In the genomic region with DNA sequence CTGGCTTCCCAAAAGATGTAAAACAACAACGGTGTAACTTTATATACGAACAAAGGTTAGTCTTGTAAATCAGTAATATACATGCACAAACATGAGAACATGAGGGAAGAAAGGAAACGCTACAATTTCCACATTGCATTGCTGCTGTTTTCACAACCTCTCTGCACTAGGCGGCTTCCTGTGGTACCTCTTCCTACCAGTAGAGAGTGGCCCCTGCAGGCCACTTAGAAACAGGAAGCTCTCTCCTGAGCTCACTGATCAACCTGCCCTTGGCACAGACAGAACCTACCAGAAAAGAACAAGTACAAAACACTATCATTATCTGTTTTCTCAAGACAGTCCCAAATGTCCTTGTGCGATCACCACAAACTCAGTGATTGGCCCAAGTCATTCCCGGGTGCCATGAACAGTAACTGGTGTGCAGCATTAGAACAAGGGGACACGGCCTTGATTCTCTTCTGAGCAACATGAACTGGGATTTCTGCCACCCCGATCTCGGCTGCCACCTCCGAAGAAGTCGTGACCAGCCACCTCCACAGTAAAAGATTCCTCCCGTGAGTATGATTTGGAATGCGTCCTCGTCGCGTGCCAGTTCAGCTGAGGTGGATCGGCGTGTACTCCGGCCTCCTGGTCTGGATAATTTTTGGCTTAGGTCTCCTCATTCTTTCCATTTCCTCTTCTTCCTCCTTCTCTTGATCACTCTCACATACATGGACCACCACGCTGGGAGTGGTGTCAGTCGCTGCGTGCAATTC, we compare ENCODE assay signal across 10 cellular contexts. TPM values are rescaled to one million over a fixed set of nuclear protein-coding genes. Genes with fewer than 3 reads are reported as not detected.
DNase-seq lines count a peak whose midpoint lies in the region; ATAC-seq and TF ChIP-seq lines count a peak whose summit lies in the region.
"Had no signal": no experiment of that assay in that cellular context is flagged by ENCODE, and none has a peak within 500 bp of the region (broad histone marks: within the 10 kb centered on the region; RNA-seq: fewer than 3 reads in every experiment).

No MANE protein-coding gene starts in this region.

- no peaks in the 10 kb centered on the region; the same call in 1 of the 2 replicates for H3K79me2 ChIP-seq in SK-N-SH (ENCODE audit: insufficient read depth)

- no peaks in the 10 kb centered on the region; the same call in 1 of the 2 replicates for H4K20me1 ChIP-seq in SK-N-SH (ENCODE audit: insufficient read depth)

- H3K4me3 ChIP-seq in right atrium auricular region (no peak overlapping the region), SK-N-SH (ENCODE audit: low read depth in 2 of 2, low read length in 1 of 2) (no peak overlapping the region), gastroesophageal sphincter (no peak overlapping the region), coronary artery (no peak overlapping the region)

- H3F3A ChIP-seq in SK-N-SH (replicated peaks; ENCODE audit: insufficient read depth) = peaks cover 31% of the 10 kb centered on the region

- WGBS in SK-N-SH (ENCODE audit: low lambda C conversion rate) = 94% methylated on average over 18 of the region's 22 CpGs
- WGBS in gastroesophageal sphincter (ENCODE audit: low coverage in 1 of 2), 2 donors = 52 to 83% methylated on average over 3 to 22 of the region's 22 CpGs

- no peak for TF ChIP-seq CTCF in right atrium auricular region (IDR thresholded peaks at IDR 0.05)
- TF ChIP-seq CTCF in SK-N-SH (IDR thresholded peaks at IDR 0.05) = peak; percentile 35; the same call in 1 of the 2 replicates
- TF ChIP-seq CTCF in gastroesophageal sphincter (IDR thresholded peaks at IDR 0.05) = peak in 3 of 4 experiments; percentile 7 to 30 (median 13)
- peak; percentile 40 for TF ChIP-seq CTCF in type B pancreatic cell (conservative IDR thresholded peaks at IDR 0.05)
- TF ChIP-seq CTCF in coronary artery (IDR thresholded peaks at IDR 0.05) = no peak

- H3K4me2 ChIP-seq in SK-N-SH = no peak overlapping the region

- H3K4me1 ChIP-seq in right atrium auricular region (peaks cover 0 to 28% of the 10 kb centered on the region in 2 donors), SK-N-SH (ENCODE audit: control insufficient read depth in 1 of 2, insufficient read depth in 2 of 2, low read depth in 1 of 2, low read length in 1 of 2) (peaks cover 0 to 3% of the 10 kb centered on the region in 2 experiments; a peak in 1 of 4 replicates), gastroesophageal sphincter (peaks cover 0 to 35% (median 5%) of the 10 kb centered on the region in 3 donors)

- DNase-seq in Right ventricle myocardium superior (no peak), right atrium auricular region (ENCODE audit: low spot score) (no peak), SK-N-SH (no peak), type B pancreatic cell (ENCODE audit: extremely low spot score, unreplicated experiment) (no peak), coronary artery (ENCODE audit: low spot score) (no peak)
- DNase-seq: NCI-H1436, retina had no signal

- H3K27ac ChIP-seq in right atrium auricular region = no peak overlapping the region
- peak overlapping the region in 1 of 2 experiments; percentile 21; a peak in 1 of 4 replicates for H3K27ac ChIP-seq in SK-N-SH (ENCODE audit: low read depth in 2 of 2, low read length in 1 of 2)
- H3K27ac ChIP-seq in gastroesophageal sphincter = peak overlapping the region in 3 of 4 donors; percentile 29 to 53 (median 31)
- peak overlapping the region in 1 of 2 donors; percentile 56 for H3K27ac ChIP-seq in coronary artery

- H3K9me3 Mint-ChIP-seq in type B pancreatic cell = no peaks in the 10 kb centered on the region

- H3K9ac ChIP-seq in SK-N-SH = no peak overlapping the region

- H3K4me1 Mint-ChIP-seq in type B pancreatic cell (ENCODE audit: unreplicated experiment) = peaks cover 12% of the 10 kb centered on the region

- TF ChIP-seq RAD21 in SK-N-SH (IDR thresholded peaks at IDR 0.05; ENCODE audit: low read length) = no peak

- peaks cover 30% of the 10 kb centered on the region for H3K36me3 Mint-ChIP-seq in type B pancreatic cell

- CTCF ChIA-PET in SK-N-SH (lab: Yijun Ruan, JAX) = interaction anchor here (0.6 to 0.9 kb wide), 2 partner anchors 19 to 26 kb away, joined by 3 to 4 read pairs; no protein-coding TSS in a partner anchor

- TF ChIP-seq POLR2A in gastroesophageal sphincter (IDR thresholded peaks at IDR 0.05) = no peak

- no peak overlapping the region for H3K4me3 Mint-ChIP-seq in type B pancreatic cell

- H3K36me3 ChIP-seq in right atrium auricular region = peaks cover 52% of the 10 kb centered on the region
- peaks cover 37 to 38% of the 10 kb centered on the region in 2 experiments for H3K36me3 ChIP-seq in SK-N-SH (replicated peaks in 1 of 2; ENCODE audit: control insufficient read depth in 1 of 2, insufficient read depth in 2 of 2, low read length in 1 of 2)
- peaks cover 0 to 61% of the 10 kb centered on the region in 2 donors for H3K36me3 ChIP-seq in gastroesophageal sphincter

- H3K27me3 Mint-ChIP-seq in type B pancreatic cell = no peaks in the 10 kb centered on the region

- TF ChIP-seq EP300 in SK-N-SH (IDR thresholded peaks at IDR 0.05; ENCODE audit: borderline replicate concordance in 1 of 2, low read depth in 1 of 2, low read length in 1 of 2) = no peak
- no peak for TF ChIP-seq EP300 in gastroesophageal sphincter (IDR thresholded peaks at IDR 0.05)

- H3K9me2 ChIP-seq in SK-N-SH = no peaks in the 10 kb centered on the region

- intact Hi-C loops in Right ventricle myocardium superior (cut with DNase I) = no loop called here

- POLR2A ChIA-PET in SK-N-SH (lab: Yijun Ruan, JAX) = no interaction called here

- no peaks in the 10 kb centered on the region for H3K27me3 ChIP-seq in right atrium auricular region
- H3K27me3 ChIP-seq in SK-N-SH (ENCODE audit: insufficient read depth) = no peaks in the 10 kb centered on the region
- no peaks in the 10 kb centered on the region for H3K27me3 ChIP-seq in gastroesophageal sphincter

- no peak overlapping the region for H2AFZ ChIP-seq in SK-N-SH (ENCODE audit: low read depth)

- H3K9me3 ChIP-seq in right atrium auricular region (no peaks in the 10 kb centered on the region), SK-N-SH (no peaks in the 10 kb centered on the region), gastroesophageal sphincter (no peaks in the 10 kb centered on the region)

- H3K27ac Mint-ChIP-seq in type B pancreatic cell = no peak overlapping the region

- ATAC-seq in Right ventricle myocardium superior (ENCODE audit: poor library complexity) = peak; percentile 45
- no peak for ATAC-seq in gastroesophageal sphincter
- ATAC-seq in GM21528 (IDR thresholded peaks at IDR 0.05; ENCODE audit: low FRiP score, unreplicated experiment) = no peak
- no peak for ATAC-seq in HG02852 (IDR thresholded peaks at IDR 0.05; ENCODE audit: unreplicated experiment)

TF ChIP-seq in SK-N-SH, 30 proteins besides CTCF, POLR2A, EP300 and RAD21:
- TF ChIP-seq, protein P1, sequence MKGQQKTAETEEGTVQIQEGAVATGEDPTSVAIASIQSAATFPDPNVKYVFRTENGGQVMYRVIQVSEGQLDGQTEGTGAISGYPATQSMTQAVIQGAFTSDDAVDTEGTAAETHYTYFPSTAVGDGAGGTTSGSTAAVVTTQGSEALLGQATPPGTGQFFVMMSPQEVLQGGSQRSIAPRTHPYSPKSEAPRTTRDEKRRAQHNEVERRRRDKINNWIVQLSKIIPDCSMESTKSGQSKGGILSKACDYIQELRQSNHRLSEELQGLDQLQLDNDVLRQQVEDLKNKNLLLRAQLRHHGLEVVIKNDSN (IDR thresholded peaks at IDR 0.05; ENCODE audit: borderline replicate concordance, low read depth) = no peak
- TF ChIP-seq MAX (IDR thresholded peaks at IDR 0.05; ENCODE audit: low read depth) (no peak), YY1 (IDR thresholded peaks at IDR 0.05; ENCODE audit: low read depth) (no peak), SMC3 (IDR thresholded peaks at IDR 0.05; ENCODE audit: low read depth, low read length) (no peak)
- TF ChIP-seq, protein P2, sequence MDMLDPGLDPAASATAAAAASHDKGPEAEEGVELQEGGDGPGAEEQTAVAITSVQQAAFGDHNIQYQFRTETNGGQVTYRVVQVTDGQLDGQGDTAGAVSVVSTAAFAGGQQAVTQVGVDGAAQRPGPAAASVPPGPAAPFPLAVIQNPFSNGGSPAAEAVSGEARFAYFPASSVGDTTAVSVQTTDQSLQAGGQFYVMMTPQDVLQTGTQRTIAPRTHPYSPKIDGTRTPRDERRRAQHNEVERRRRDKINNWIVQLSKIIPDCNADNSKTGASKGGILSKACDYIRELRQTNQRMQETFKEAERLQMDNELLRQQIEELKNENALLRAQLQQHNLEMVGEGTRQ (IDR thresholded peaks at IDR 0.05; ENCODE audit: borderline replicate concordance, low read depth, low read length) = no peak

RNA-seq across cellular contexts. Expression of gene KCNE1, which starts 5.7 kb away (rescaled TPM):
- total RNA-seq in Right ventricle myocardium superior (4.3 TPM), right atrium auricular region (1 to 10 TPM in 1 of 2 donors, under 1 TPM in 1; 0.78 to 3.8 TPM), gastroesophageal sphincter (1 to 10 TPM in 3 of 4 donors, under 1 TPM in 1; 0.64 to 6.4 (median 3.0) TPM), type B pancreatic cell (ENCODE audit: low replicate concordance) (0.14 and 0.51 TPM in 2 replicates)
- polyA plus RNA-seq in SK-N-SH (2012; rRNA removed) = 0.06 and 0.16 TPM in 2 replicates
- 0.05 and 0.09 TPM in 2 replicates for polyA plus RNA-seq in SK-N-SH (2012; cell fraction: cytosol; rRNA removed)
- polyA plus RNA-seq in SK-N-SH (2012; cell fraction: nucleus; rRNA removed) = 0.20 and 0.32 TPM in 2 replicates

Comparison
In these comparisons a context has a peak if more than half of its experiments do, and no peak if none do; other contexts are left out.
1. H3K27ac ChIP-seq: peak in gastroesophageal sphincter (3 of 4); none in right atrium auricular region (0 of 2).
2. CTCF ChIP-seq: peak in SK-N-SH (single experiment), gastroesophageal sphincter (3 of 4) and type B pancreatic cell (single experiment); none in right atrium auricular region (0 of 2) and coronary artery (single experiment).